Comparison of ENCODE assay signal across 8 cellular contexts in the genomic region with DNA sequence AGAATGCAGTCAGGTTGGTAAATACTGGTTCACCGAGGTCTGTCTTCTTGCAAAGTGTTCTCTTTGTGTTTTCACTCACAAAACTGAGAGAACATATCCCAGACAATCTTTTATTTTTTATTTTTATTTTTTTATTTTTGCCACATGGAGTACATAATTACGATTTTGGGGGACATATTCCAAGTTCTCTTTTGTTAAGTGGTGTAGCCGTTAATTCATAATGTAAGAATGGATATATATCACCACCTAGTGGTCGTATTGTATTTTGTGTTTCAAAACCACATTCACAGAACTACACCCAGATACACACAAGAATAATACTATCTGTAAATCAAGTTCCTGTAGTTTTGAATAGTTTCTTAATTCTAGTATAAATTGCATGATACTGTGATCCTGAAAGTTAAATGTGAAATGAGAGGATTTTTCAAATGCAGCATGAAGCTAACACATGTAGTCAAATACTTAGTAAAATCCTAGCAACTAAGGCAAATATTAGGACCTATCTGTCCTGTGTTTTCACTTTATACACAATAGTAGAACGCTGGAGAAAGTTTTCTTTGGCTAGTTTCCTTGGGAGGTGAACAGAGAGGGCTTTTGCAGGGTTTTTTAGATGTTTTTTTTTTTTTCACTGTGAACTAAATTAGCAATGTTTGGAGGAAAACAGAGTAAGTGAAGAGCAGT.
A peak's percentile ranks its signal among the peaks of the same experiment; 100 is the strongest.
DNase-seq lines count a peak whose midpoint lies in the region; ATAC-seq and TF ChIP-seq lines count a peak whose summit lies in the region.

No MANE protein-coding gene starts in this region.

- H3K36me3 ChIP-seq in adipocyte (ENCODE audit: control insufficient read depth, insufficient read depth, low read length, severe bottlenecking), result peaks cover 32% of the 10 kb centered on the region
- peaks cover 100% of the 10 kb centered on the region for H3K36me3 ChIP-seq in iPS-20b (ENCODE audit: insufficient read depth, low read depth, low read length)
- no peaks in the 10 kb centered on the region for H3K36me3 ChIP-seq in transverse colon

- no peak overlapping the region for H3K27ac ChIP-seq in iPS-20b (ENCODE audit: low read length)
- H3K27ac ChIP-seq in transverse colon, result no peak overlapping the region

- ATAC-seq in GM21528 (IDR thresholded peaks at IDR 0.05; ENCODE audit: low FRiP score, unreplicated experiment) (peak; percentile 67), HG03469 (IDR thresholded peaks at IDR 0.05; ENCODE audit: unreplicated experiment) (no peak), HG03097 (IDR thresholded peaks at IDR 0.05; ENCODE audit: low FRiP score, unreplicated experiment) (no peak)

- in situ Hi-C loops in transverse colon (cut with MboI; ENCODE audit: low pct_ligation_motif_present in 1 of 4, low pct_unique_long_range_greater_than_20kb in 1 of 4, low sequenced_read_pairs in 3 of 4), result loop anchor here (10.0 to 25.0 kb wide), 4 partner anchors 919 to 1209 kb away; no protein-coding TSS in a partner anchor

- no peaks in the 10 kb centered on the region for H3K27me3 ChIP-seq in adipocyte (replicated peaks; ENCODE audit: control insufficient read depth, insufficient read depth, low read length)
- H3K27me3 ChIP-seq in iPS-20b (ENCODE audit: insufficient read depth, low read length), result no peaks in the 10 kb centered on the region
- H3K27me3 ChIP-seq in transverse colon, result peaks cover 10% of the 10 kb centered on the region

- TF ChIP-seq CTCF in transverse colon (IDR thresholded peaks at IDR 0.05), result peak; percentile 60 to 68 (median 64)

- peaks cover 5% of the 10 kb centered on the region for H3K9me3 ChIP-seq in adipocyte (ENCODE audit: control insufficient read depth, low read length)
- H3K9me3 ChIP-seq in iPS-20b (ENCODE audit: insufficient read depth, low read depth, low read length), result no peaks in the 10 kb centered on the region
- no peaks in the 10 kb centered on the region for H3K9me3 ChIP-seq in transverse colon

- H3K9ac ChIP-seq in adipocyte (ENCODE audit: low read length) (peak overlapping the region; percentile 46), iPS-20b (ENCODE audit: low read depth, low read length) (0 out of 2 replicates have a peak overlapping the region, but pooled peaks have one; percentile 9)

- WGBS in transverse colon (ENCODE audit: low coverage in 1 of 2), 2 donors, result 15 to 18% methylated on average over 5 of the region's 5 CpGs

- DNase-seq in DMS 273 treated with DMSO at 0.1 percent for 48 hours (lab: John Stamatoyannopoulos, UW) (peak; percentile 9), NCI-H1092 treated with DMSO at 0.1 percent for 48 hours (lab: John Stamatoyannopoulos, UW) (peak; percentile 7), adipocyte (ENCODE audit: low read depth) (peak; percentile 81), transverse colon (no peak)

- intact Hi-C loops in transverse colon (cut with DNase I; ENCODE audit: low total_unique reads), result loop anchor here (5.0 kb wide), 1 partner anchor 1212 kb away; no protein-coding TSS in a partner anchor

- H3K4me3 ChIP-seq in adipocyte (ENCODE audit: low read length) (no peak overlapping the region), iPS-20b (ENCODE audit: low read length) (no peak overlapping the region), transverse colon (no peak overlapping the region)

- TF ChIP-seq EP300 in transverse colon (IDR thresholded peaks at IDR 0.05; ENCODE audit: low read depth), result no peak

- H3K4me1 ChIP-seq in adipocyte (ENCODE audit: control insufficient read depth, insufficient read depth, low read length), result peaks cover 64% of the 10 kb centered on the region
- no peaks in the 10 kb centered on the region for H3K4me1 ChIP-seq in iPS-20b (ENCODE audit: insufficient read depth, low read length)
- no peaks in the 10 kb centered on the region for H3K4me1 ChIP-seq in transverse colon

- no peak for TF ChIP-seq POLR2A in transverse colon (IDR thresholded peaks at IDR 0.05)
